Comparison of ENCODE assay signal across 10 cellular contexts in the genomic region with DNA sequence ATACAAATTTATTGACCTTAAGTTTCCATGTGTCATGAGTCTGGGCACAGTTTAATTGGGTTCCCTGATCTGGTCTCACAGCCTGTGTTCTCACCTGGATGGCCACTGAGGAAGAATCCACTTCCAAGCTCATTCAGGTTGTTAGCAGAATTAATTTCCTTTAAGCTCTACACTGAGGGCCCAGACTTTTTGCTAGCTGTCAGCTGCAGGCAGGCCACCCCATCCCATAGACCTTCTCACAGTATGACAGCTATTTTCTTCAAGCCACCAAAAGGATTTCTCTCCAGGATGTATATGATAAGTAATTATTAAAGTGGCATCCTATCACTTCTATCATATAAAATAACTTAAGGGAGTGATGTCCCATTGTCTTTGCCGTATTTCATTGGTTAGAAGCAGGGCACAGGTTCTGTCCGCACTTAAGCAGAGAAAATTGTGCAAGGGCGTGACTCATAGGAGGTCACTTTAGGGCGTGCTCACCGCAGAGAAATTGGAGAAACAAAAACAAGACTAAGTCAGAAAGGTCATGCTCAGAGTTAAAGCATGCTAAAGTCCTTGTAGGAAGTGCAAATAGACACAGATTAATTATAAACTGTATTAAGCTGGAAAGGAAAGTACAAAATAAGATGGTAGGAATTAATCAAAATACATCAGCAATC.
A peak's percentile ranks its signal among the peaks of the same experiment; 100 is the strongest.
DNase-seq lines count a peak whose midpoint lies in the region; ATAC-seq, FAIRE-seq and TF ChIP-seq lines count a peak whose summit lies in the region.
"Had no signal": no experiment of that assay in that cellular context is flagged by ENCODE, and none has a peak within 500 bp of the region (broad histone marks: within the 10 kb centered on the region; RNA-seq: fewer than 3 reads in every experiment).

No MANE protein-coding gene starts in this region.

- peak overlapping the region; percentile 54 for H3K4me2 ChIP-seq in HepG2 (ENCODE audit: low read depth, low read length)

- no peaks in the 10 kb centered on the region for H4K20me1 ChIP-seq in HepG2 (ENCODE audit: insufficient read depth, low read length)

- H3K4me1 ChIP-seq in body of pancreas (no peaks in the 10 kb centered on the region), HepG2 (ENCODE audit: insufficient read depth, low read length) (peaks cover 45% of the 10 kb centered on the region)

- CTCF ChIA-PET in HepG2 (lab: Yijun Ruan, JAX; ENCODE audit: low intra/inter-chr PET ratio, low total read pairs) = no interaction called here

- DNase-seq in ACHN (peak; percentile 93), LoVo (ENCODE audit: low spot score) (peak; percentile 93), body of pancreas (peak in 3 of 4 donors; percentile 23 to 73 (median 52)), HepG2 (ENCODE audit: low spot score) (peak; percentile 92), NCI-H1694 treated with DMSO at 0.1 percent for 48 hours (lab: John Stamatoyannopoulos, UW) (no peak)
- no peak for DNase-seq in activated naive CD4-positive, alpha-beta T cell treated with anti-CD3 and anti-CD28 coated beads, Interleukin-2, amount 50 U/mL, for 16 hours
- no peak for DNase-seq in activated CD4-positive, CD25-positive, alpha-beta regulatory T cell treated with anti-CD3 and anti-CD28 coated beads, Interleukin-2, amount 50 U/mL, for 72 hours
- no peak for DNase-seq in activated CD4-positive, alpha-beta T cell treated with anti-CD3 and anti-CD28 coated beads for 1 hour
- DNase-seq: CD4-positive, CD25-positive, alpha-beta regulatory T cell had no signal

- TF ChIP-seq POLR2A in body of pancreas (IDR thresholded peaks at IDR 0.05) (no peak), HepG2 (IDR thresholded peaks at IDR 0.05; ENCODE audit: insufficient read depth in 1 of 2, low read depth in 2 of 2, low read length in 2 of 2) (no peak)

- H3K79me2 ChIP-seq in HepG2 (ENCODE audit: insufficient read depth, low read length) = no peaks in the 10 kb centered on the region

- no TSS peak for BruUV-seq in HepG2 (replicated peaks; lab: Mats Ljungman, UMichigan)

- H3K27me3 ChIP-seq in body of pancreas = no peaks in the 10 kb centered on the region
- no peaks in the 10 kb centered on the region for H3K27me3 ChIP-seq in HepG2 (ENCODE audit: control insufficient read depth in 1 of 2, insufficient read depth in 2 of 2, low read length in 2 of 2)

- 33 to 60% methylated on average over 5 of the region's 5 CpGs for WGBS in body of pancreas, 2 donors
- 0% methylated on average over 5 of the region's 5 CpGs for WGBS in HepG2 (ENCODE audit: low lambda C conversion rate)

- no peak overlapping the region for H3K27ac ChIP-seq in body of pancreas
- peak overlapping the region; percentile 57 for H3K27ac ChIP-seq in HepG2 (ENCODE audit: extremely low read length, insufficient read depth, low read length)
- H3K27ac ChIP-seq: VCaP had no signal

- peak; percentile 95 for FAIRE-seq in HepG2 (lab: Jason Lieb, UNC)

- POLR2A ChIA-PET in HepG2 (lab: Yijun Ruan, JAX) = no interaction called here

- H3K9ac ChIP-seq in HepG2 (ENCODE audit: insufficient read depth, low read depth, low read length) = 0 out of 2 replicates have a peak overlapping the region, but pooled peaks have one; percentile 0

- no peak overlapping the region for H3K4me3 ChIP-seq in body of pancreas
- no peak overlapping the region for H3K4me3 ChIP-seq in HepG2 (replicated peaks in 1 of 3; ENCODE audit: insufficient read depth in 1 of 3, low read depth in 2 of 3, low read length in 3 of 3)

- in situ Hi-C loops in ACHN (cut with HindIII; ENCODE audit: low pct_ligation_motif_present, low pct_unique_long_range_greater_than_20kb, low sequenced_read_pairs) = no loop called here
- in situ Hi-C loops in HepG2 (cut with HindIII; ENCODE audit: extremely low pct_ligation_motif_present, low pct_unique_long_range_greater_than_20kb) = no loop called here

- TF ChIP-seq CTCF in body of pancreas (IDR thresholded peaks at IDR 0.05) (no peak), HepG2 (CRISPR knock-in tag; IDR thresholded peaks at IDR 0.05) (no peak)

- H3K36me3 ChIP-seq in body of pancreas (replicated peaks in 1 of 2; ENCODE audit: insufficient read depth in 1 of 2, low read depth in 2 of 2) (no peaks in the 10 kb centered on the region), HepG2 (replicated peaks in 1 of 2; ENCODE audit: control insufficient read depth in 1 of 2, insufficient read depth in 2 of 2, low read length in 2 of 2) (no peaks in the 10 kb centered on the region)

- intact Hi-C loops in body of pancreas (cut with DNase I) (no loop called here), HepG2 (cut with micrococcal nuclease; ENCODE audit: unreplicated experiment) (no loop called here)

- H2AFZ ChIP-seq in HepG2 (ENCODE audit: low read length) = no peak overlapping the region

- TF ChIP-seq RAD21 in HepG2 (CRISPR knock-in tag; IDR thresholded peaks at IDR 0.05) = no peak

- no peaks in the 10 kb centered on the region for H3K9me3 ChIP-seq in body of pancreas
- no peaks in the 10 kb centered on the region for H3K9me3 ChIP-seq in HepG2 (ENCODE audit: low read length)

- ATAC-seq in body of pancreas = peak; percentile 66
- peak; percentile 99 for ATAC-seq in HepG2

- TF ChIP-seq EP300 in HepG2 (IDR thresholded peaks at IDR 0.05; ENCODE audit: low read depth in 2 of 2, low read length in 2 of 2) (peak; percentile 45 to 91; a peak in 3 of 4 replicates), HepG2 (CRISPR knock-in tag; IDR thresholded peaks at IDR 0.05; ENCODE audit: borderline replicate concordance) (peak; percentile 69; the same call in 1 of the 2 replicates)

TF ChIP-seq in HepG2, 621 proteins besides CTCF, POLR2A, EP300 and RAD21 (continues in another document):
- TF ChIP-seq ZNF749 (CRISPR knock-in tag; IDR thresholded peaks at IDR 0.05; ENCODE audit: borderline replicate concordance) (no peak), NFYC (CRISPR knock-in tag; IDR thresholded peaks at IDR 0.05) (peak; percentile 39; the same call in 1 of the 2 replicates), ZNF468 (CRISPR knock-in tag; IDR thresholded peaks at IDR 0.05) (no peak), FOXA1 (IDR thresholded peaks at IDR 0.05) (no peak), FOXA1 (CRISPR knock-in tag; IDR thresholded peaks at IDR 0.05) (peak; percentile 10; the same call in 1 of the 2 replicates), CREM (IDR thresholded peaks at IDR 0.05) (peak; percentile 64; the same call in 1 of the 2 replicates), CREM (CRISPR knock-in tag; IDR thresholded peaks at IDR 0.05) (no peak), SOX5 (CRISPR knock-in tag; IDR thresholded peaks at IDR 0.05; ENCODE audit: borderline replicate concordance) (peak; percentile 82), ZNF264 (CRISPR knock-in tag; IDR thresholded peaks at IDR 0.05) (0 out of 2 replicates have a peak, but pooled peaks have one; percentile 42), NR2F1 (CRISPR knock-in tag; IDR thresholded peaks at IDR 0.05) (peak; percentile 93 to 95), ZBTB20 (CRISPR knock-in tag; IDR thresholded peaks at IDR 0.05; ENCODE audit: borderline replicate concordance, low read depth) (peak; percentile 49; the same call in 1 of the 2 replicates), SIX1 (CRISPR knock-in tag; IDR thresholded peaks at IDR 0.05; ENCODE audit: borderline replicate concordance) (peak; percentile 65; the same call in 1 of the 2 replicates), GABPB1 (CRISPR knock-in tag; IDR thresholded peaks at IDR 0.05) (peak; percentile 34; the same call in 1 of the 2 replicates), ATF7 (IDR thresholded peaks at IDR 0.05) (peak; percentile 27; the same call in 1 of the 2 replicates), ATF7 (CRISPR knock-in tag; IDR thresholded peaks at IDR 0.05) (no peak), SIX4 (CRISPR knock-in tag; IDR thresholded peaks at IDR 0.05) (peak; percentile 82), ZNF792 (CRISPR knock-in tag; IDR thresholded peaks at IDR 0.05) (0 out of 2 replicates have a peak, but pooled peaks have one; percentile 32), ATF1 (CRISPR knock-in tag; IDR thresholded peaks at IDR 0.05) (0 out of 2 replicates have a peak, but pooled peaks have one; percentile 36), GFI1 (CRISPR knock-in tag; IDR thresholded peaks at IDR 0.05; ENCODE audit: borderline replicate concordance) (peak; percentile 53; the same call in 1 of the 2 replicates), TARDBP (CRISPR knock-in tag; IDR thresholded peaks at IDR 0.05) (no peak)
- TF ChIP-seq, protein P1, sequence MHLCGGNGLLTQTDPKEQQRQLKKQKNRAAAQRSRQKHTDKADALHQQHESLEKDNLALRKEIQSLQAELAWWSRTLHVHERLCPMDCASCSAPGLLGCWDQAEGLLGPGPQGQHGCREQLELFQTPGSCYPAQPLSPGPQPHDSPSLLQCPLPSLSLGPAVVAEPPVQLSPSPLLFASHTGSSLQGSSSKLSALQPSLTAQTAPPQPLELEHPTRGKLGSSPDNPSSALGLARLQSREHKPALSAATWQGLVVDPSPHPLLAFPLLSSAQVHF (CRISPR knock-in tag; IDR thresholded peaks at IDR 0.05) = no peak
- TF ChIP-seq, protein P2, sequence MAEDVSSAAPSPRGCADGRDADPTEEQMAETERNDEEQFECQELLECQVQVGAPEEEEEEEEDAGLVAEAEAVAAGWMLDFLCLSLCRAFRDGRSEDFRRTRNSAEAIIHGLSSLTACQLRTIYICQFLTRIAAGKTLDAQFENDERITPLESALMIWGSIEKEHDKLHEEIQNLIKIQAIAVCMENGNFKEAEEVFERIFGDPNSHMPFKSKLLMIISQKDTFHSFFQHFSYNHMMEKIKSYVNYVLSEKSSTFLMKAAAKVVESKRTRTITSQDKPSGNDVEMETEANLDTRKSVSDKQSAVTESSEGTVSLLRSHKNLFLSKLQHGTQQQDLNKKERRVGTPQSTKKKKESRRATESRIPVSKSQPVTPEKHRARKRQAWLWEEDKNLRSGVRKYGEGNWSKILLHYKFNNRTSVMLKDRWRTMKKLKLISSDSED (CRISPR knock-in tag; IDR thresholded peaks at IDR 0.05) = no peak

Comparison
In these comparisons a context has a peak if more than half of its experiments do, and no peak if none do; other contexts are left out.
1. DNase-seq: peak in ACHN (single experiment), LoVo (single experiment), body of pancreas (3 of 4) and HepG2 (single experiment); none in activated naive CD4-positive, alpha-beta T cell treated with anti-CD3 and anti-CD28 coated beads, Interleukin-2, amount 50 U/mL, for 16 hours (single experiment), activated CD4-positive, CD25-positive, alpha-beta regulatory T cell treated with anti-CD3 and anti-CD28 coated beads, Interleukin-2, amount 50 U/mL, for 72 hours (single experiment), NCI-H1694 treated with DMSO at 0.1 percent for 48 hours (single experiment) and activated CD4-positive, alpha-beta T cell treated with anti-CD3 and anti-CD28 coated beads for 1 hour (single experiment).